ENCODE assay signal across 7 cellular contexts in the genomic region with DNA sequence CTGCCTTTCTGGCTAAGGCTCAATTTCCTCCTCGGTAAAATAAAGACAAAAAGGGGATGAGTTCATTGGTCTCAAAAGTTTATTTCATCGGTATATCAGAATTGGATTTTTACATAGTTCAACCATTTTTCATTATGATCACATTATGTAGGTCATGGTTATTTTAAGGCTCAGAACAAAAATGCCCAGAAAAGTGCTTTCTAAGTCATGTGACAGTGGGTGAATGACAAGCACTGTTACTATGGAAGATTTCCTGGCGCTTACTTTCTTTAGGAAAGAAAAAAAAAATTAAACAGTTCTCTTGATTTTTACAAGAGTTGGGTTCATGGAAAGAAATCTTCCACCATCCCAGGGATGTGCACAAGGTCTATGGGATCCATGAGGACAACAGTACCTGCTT.
"Had no signal": no experiment of that assay in that cellular context is flagged by ENCODE, and none has a peak within 500 bp of the region (broad histone marks: within the 10 kb centered on the region; RNA-seq: fewer than 3 reads in every experiment).

No MANE protein-coding gene starts in this region.

- H3K4me2 ChIP-seq: KMS-11 had no signal

- DNase-seq: IMR-90, KBM-7, KG1 had no signal

- ATAC-seq: HepG2 had no signal

- H3K27ac ChIP-seq: HL-60, KMS-11 had no signal

- H3K9ac ChIP-seq: KMS-11 had no signal

- FAIRE-seq: HepG2, HTR-8/SVneo had no signal
